8 cellular contexts compared by ENCODE assay signal in genomic region chrX:153725039-153725831, GRCh38. TPM values are rescaled to one million over a fixed set of nuclear protein-coding genes. Genes with fewer than 3 reads are reported as not detected.
A peak's percentile ranks its signal among the peaks of the same experiment; 100 is the strongest.
DNase-seq lines count a peak whose midpoint lies in the region; ATAC-seq and TF ChIP-seq lines count a peak whose summit lies in the region.

No MANE protein-coding gene starts in this region.

- no peaks in the 10 kb centered on the region for H3K9me3 ChIP-seq in DND-41 (ENCODE audit: insufficient read depth, low read length, severe bottlenecking)
- H3K9me3 ChIP-seq in HCT116 (ENCODE audit: control insufficient read depth in 1 of 2, insufficient read depth in 1 of 2, low read depth in 1 of 2, low read length in 2 of 2) = no peaks in the 10 kb centered on the region
- peaks cover 0 to 5% (median 0%) of the 10 kb centered on the region in 3 donors for H3K9me3 ChIP-seq in tibial artery

- peak overlapping the region; percentile 49 for H2AFZ ChIP-seq in DND-41 (ENCODE audit: low read depth, low read length)
- no peak overlapping the region for H2AFZ ChIP-seq in HCT116 (ENCODE audit: low read depth, low read length, poor library complexity, severe bottlenecking)

- H3K4me1 Mint-ChIP-seq in activated T-helper 2 cell treated with anti-CD3 and anti-CD28 coated beads, Interferon-gamma antibody, Interleukin-2, Interleukin-4, amounts not matched to agents 10 μg/mL and 5 μg/mL and 100 μg/mL, durations not matched to agents 14 hours and 24 hours and 36 hours (ENCODE audit: low read depth) = peaks cover 16% of the 10 kb centered on the region

- H3K4me2 ChIP-seq in DND-41 (ENCODE audit: insufficient read depth, low read length) (peak overlapping the region; percentile 81), HCT116 (ENCODE audit: low read length) (peak overlapping the region; percentile 84)

- no peaks in the 10 kb centered on the region for H3K9me2 ChIP-seq in HCT116 (ENCODE audit: insufficient read depth)

- intact Hi-C loops in HCT116 (cut with micrococcal nuclease) (no loop called here), tibial artery (cut with DNase I; ENCODE audit: low total_unique reads) (no loop called here)
- intact Hi-C loops in activated T-helper 2 cell treated with anti-CD3 and anti-CD28 coated beads, Interferon-gamma antibody, Interleukin-2, Interleukin-4, amounts not matched to agents 10 μg/mL and 5 μg/mL and 100 μg/mL, durations not matched to agents 14 hours and 24 hours and 36 hours (cut with micrococcal nuclease) = no loop called here

- H3K79me2 ChIP-seq in DND-41 (ENCODE audit: insufficient read depth, low read length) (peaks cover 32% of the 10 kb centered on the region), HCT116 (ENCODE audit: insufficient read depth, low read length) (peaks cover 32% of the 10 kb centered on the region)

- no peak for TF ChIP-seq POLR2A in HCT116 (IDR thresholded peaks at IDR 0.05; ENCODE audit: borderline replicate concordance, extremely low read depth, insufficient read depth, insufficient read length)

- peak overlapping the region; percentile 72 for H3K27ac ChIP-seq in DND-41 (ENCODE audit: low read length)
- peak overlapping the region; percentile 85 for H3K27ac ChIP-seq in HCT116 (ENCODE audit: low read depth, low read length)
- peak overlapping the region; percentile 81 for H3K27ac ChIP-seq in layer of hippocampus (ENCODE audit: low read depth, low read length)
- peak overlapping the region; percentile 92 to 95 for H3K27ac ChIP-seq in tibial artery

- no peaks in the 10 kb centered on the region for H3K27me3 ChIP-seq in DND-41 (ENCODE audit: insufficient read depth, low read length, poor library complexity)
- no peaks in the 10 kb centered on the region for H3K27me3 ChIP-seq in HCT116 (ENCODE audit: insufficient read depth, low read length)
- H3K27me3 ChIP-seq in layer of hippocampus (ENCODE audit: control insufficient read depth, insufficient read depth, low read length) = no peaks in the 10 kb centered on the region
- H3K27me3 ChIP-seq in tibial artery = no peaks in the 10 kb centered on the region

- DNase-seq in DND-41 (no peak), HCT116 (ENCODE audit: low read depth, low spot score) (no peak), tibial artery (no peak)
- DNase-seq in activated T-helper 2 cell treated with anti-CD3 and anti-CD28 coated beads, Interferon-gamma antibody, Interleukin-2, Interleukin-4, amounts not matched to agents 10 μg/mL and 5 μg/mL and 100 μg/mL, durations not matched to agents 14 hours and 24 hours and 36 hours (ENCODE audit: low spot score) = no peak
- no peak for DNase-seq in activated CD4-positive, alpha-beta T cell treated with anti-CD3 and anti-CD28 coated beads, Interleukin-2, amount 50 U/mL, for 4 hours

- POLR2A ChIA-PET in HCT116 (lab: Charles Lee) = no interaction called here

- H3K4me3 ChIP-seq in DND-41 (ENCODE audit: low read depth in 1 of 2, low read length in 2 of 2) (peak overlapping the region; percentile 24 to 60; a peak in 3 of 4 replicates), HCT116 (replicated peaks in 1 of 2; ENCODE audit: low read depth in 1 of 2, low read length in 2 of 2) (peak overlapping the region; percentile 31 to 70), tibial artery (peak overlapping the region; percentile 68 to 80)

- H3K4me1 ChIP-seq in DND-41 (ENCODE audit: insufficient read depth, low read length) = peaks cover 24% of the 10 kb centered on the region
- H3K4me1 ChIP-seq in HCT116 (ENCODE audit: control insufficient read depth in 1 of 2, insufficient read depth in 2 of 2, low read length in 2 of 2) = peaks cover 39 to 45% of the 10 kb centered on the region in 2 experiments
- H3K4me1 ChIP-seq in tibial artery = peaks cover 0 to 52% (median 42%) of the 10 kb centered on the region in 4 donors

- BruUV-seq in HCT116 (replicated peaks; lab: Mats Ljungman, UMichigan) = TSS peak; percentile 63

- H3K4me3 Mint-ChIP-seq in activated T-helper 2 cell treated with anti-CD3 and anti-CD28 coated beads, Interferon-gamma antibody, Interleukin-2, Interleukin-4, amounts not matched to agents 10 μg/mL and 5 μg/mL and 100 μg/mL, durations not matched to agents 14 hours and 24 hours and 36 hours (ENCODE audit: low read depth) = peak overlapping the region; percentile 42

- H4K20me1 ChIP-seq in DND-41 (ENCODE audit: insufficient read depth, low read length) (peaks cover 24% of the 10 kb centered on the region), HCT116 (ENCODE audit: insufficient read depth) (no peaks in the 10 kb centered on the region)

- no peaks in the 10 kb centered on the region for H3K9me3 Mint-ChIP-seq in activated T-helper 2 cell treated with anti-CD3 and anti-CD28 coated beads, Interferon-gamma antibody, Interleukin-2, Interleukin-4, amounts not matched to agents 10 μg/mL and 5 μg/mL and 100 μg/mL, durations not matched to agents 14 hours and 24 hours and 36 hours

- CTCF ChIA-PET in HCT116 (lab: Charles Lee) = no interaction called here

- ATAC-seq in DND-41 (ENCODE audit: insufficient read depth, low read depth) = peak; percentile 1; the same call in 1 of the 3 replicates
- no peak for ATAC-seq in HCT116
- ATAC-seq in GM19455 (IDR thresholded peaks at IDR 0.05; ENCODE audit: unreplicated experiment) = no peak
- ATAC-seq in HG02759 (IDR thresholded peaks at IDR 0.05; ENCODE audit: unreplicated experiment) = no peak

- TF ChIP-seq CTCF in DND-41 (IDR thresholded peaks at IDR 0.05; ENCODE audit: borderline replicate concordance, extremely low read depth, low read length, poor library complexity, severe bottlenecking) = no peak
- no peak for TF ChIP-seq CTCF in HCT116 (IDR thresholded peaks at IDR 0.05 in 2 of 3, conservative IDR thresholded peaks at IDR 0.05 in 1 of 3; ENCODE audit: borderline replicate concordance in 1 of 3, insufficient read depth in 1 of 3, low read depth in 2 of 3, low read length in 2 of 3)
- TF ChIP-seq CTCF in tibial artery (IDR thresholded peaks at IDR 0.05) = no peak

- TF ChIP-seq RAD21 in HCT116 (IDR thresholded peaks at IDR 0.05; ENCODE audit: low read depth) = no peak

- no peaks in the 10 kb centered on the region for H3K27me3 Mint-ChIP-seq in activated T-helper 2 cell treated with anti-CD3 and anti-CD28 coated beads, Interferon-gamma antibody, Interleukin-2, Interleukin-4, amounts not matched to agents 10 μg/mL and 5 μg/mL and 100 μg/mL, durations not matched to agents 14 hours and 24 hours and 36 hours (ENCODE audit: low read depth)

- peaks cover 19% of the 10 kb centered on the region for H3K36me3 Mint-ChIP-seq in activated T-helper 2 cell treated with anti-CD3 and anti-CD28 coated beads, Interferon-gamma antibody, Interleukin-2, Interleukin-4, amounts not matched to agents 10 μg/mL and 5 μg/mL and 100 μg/mL, durations not matched to agents 14 hours and 24 hours and 36 hours (ENCODE audit: low read depth)

- H3K9ac ChIP-seq in DND-41 (ENCODE audit: low read depth, low read length) = peak overlapping the region; percentile 78
- H3K9ac ChIP-seq in HCT116 (ENCODE audit: low read length) = peak overlapping the region; percentile 50

- H3K36me3 ChIP-seq in DND-41 (ENCODE audit: insufficient read depth, low read length) = peaks cover 24% of the 10 kb centered on the region
- peaks cover 6 to 9% of the 10 kb centered on the region in 2 experiments; a peak in 2 of 4 replicates for H3K36me3 ChIP-seq in HCT116 (ENCODE audit: control insufficient read depth in 1 of 2, insufficient read depth in 2 of 2, low read length in 2 of 2)
- H3K36me3 ChIP-seq in tibial artery = peaks cover 7 to 8% (median 8%) of the 10 kb centered on the region in 3 donors

- RAD21 ChIA-PET in HCT116 (lab: Charles Lee; ENCODE audit: low non-redundant PET in 1 of 2, low total read pairs in 2 of 2, uncharacterized antibody in 2 of 2, unreplicated experiment in 2 of 2) = no interaction called here

- no peak overlapping the region for H3K27ac Mint-ChIP-seq in activated T-helper 2 cell treated with anti-CD3 and anti-CD28 coated beads, Interferon-gamma antibody, Interleukin-2, Interleukin-4, amounts not matched to agents 10 μg/mL and 5 μg/mL and 100 μg/mL, durations not matched to agents 14 hours and 24 hours and 36 hours

TF ChIP-seq in HCT116, 20 proteins besides CTCF, POLR2A, EP300 and RAD21 (continues in another document):
- no peak for TF ChIP-seq EZH2phosphoT487 (IDR thresholded peaks at IDR 0.05; ENCODE audit: borderline replicate concordance)

RNA-seq across cellular contexts. Expression of gene ABCD1, which starts 0.6 kb away (rescaled TPM):
- total RNA-seq in HCT116 (2021; ENCODE audit: unreplicated experiment) = 7.1 TPM
- 7.8 and 9.9 TPM in 2 replicates for polyA plus RNA-seq in HCT116 (2012)
- total RNA-seq in activated T-helper 2 cell treated with anti-CD3 and anti-CD28 coated beads, Interferon-gamma antibody, Interleukin-2, Interleukin-4, amounts not matched to agents 10 μg/mL and 5 μg/mL and 100 μg/mL, durations not matched to agents 14 hours and 24 hours and 36 hours = 8.8 and 10.1 TPM in 2 replicates

RNA-seq across cellular contexts. Expression of gene BCAP31, which starts 1.0 kb away (rescaled TPM):
- total RNA-seq in HCT116 (2021; ENCODE audit: unreplicated experiment) = 185 TPM
- polyA plus RNA-seq in HCT116 (2012) = 212 and 229 TPM in 2 replicates
- total RNA-seq in activated T-helper 2 cell treated with anti-CD3 and anti-CD28 coated beads, Interferon-gamma antibody, Interleukin-2, Interleukin-4, amounts not matched to agents 10 μg/mL and 5 μg/mL and 100 μg/mL, durations not matched to agents 14 hours and 24 hours and 36 hours = 154 TPM in 2 replicates

RNA-seq across cellular contexts. Expression of gene SLC6A8, which starts 37.5 kb away (rescaled TPM):
- 101 TPM for total RNA-seq in HCT116 (2021; ENCODE audit: unreplicated experiment)
- polyA plus RNA-seq in HCT116 (2012) = 73.3 and 82.9 TPM in 2 replicates
- total RNA-seq in activated T-helper 2 cell treated with anti-CD3 and anti-CD28 coated beads, Interferon-gamma antibody, Interleukin-2, Interleukin-4, amounts not matched to agents 10 μg/mL and 5 μg/mL and 100 μg/mL, durations not matched to agents 14 hours and 24 hours and 36 hours = 2.2 and 2.5 TPM in 2 replicates

RNA-seq across cellular contexts. Expression of gene PLXNB3, which starts 38.8 kb away (rescaled TPM):
- total RNA-seq in HCT116 (2021; ENCODE audit: unreplicated experiment) = 4.8 TPM
- polyA plus RNA-seq in HCT116 (2012) = 6.6 and 8.6 TPM in 2 replicates
- total RNA-seq in activated T-helper 2 cell treated with anti-CD3 and anti-CD28 coated beads, Interferon-gamma antibody, Interleukin-2, Interleukin-4, amounts not matched to agents 10 μg/mL and 5 μg/mL and 100 μg/mL, durations not matched to agents 14 hours and 24 hours and 36 hours = 0.62 and 0.91 TPM in 2 replicates

RNA-seq across cellular contexts. Expression of gene PNCK, which starts 51.6 kb away (rescaled TPM):
- 0.84 TPM for total RNA-seq in HCT116 (2021; ENCODE audit: unreplicated experiment)
- polyA plus RNA-seq in HCT116 (2012) = 0.26 and 0.64 TPM in 2 replicates
- 0.18 and 0.43 TPM in 2 replicates for total RNA-seq in activated T-helper 2 cell treated with anti-CD3 and anti-CD28 coated beads, Interferon-gamma antibody, Interleukin-2, Interleukin-4, amounts not matched to agents 10 μg/mL and 5 μg/mL and 100 μg/mL, durations not matched to agents 14 hours and 24 hours and 36 hours

Comparison
In these comparisons a context has a peak if more than half of its experiments do, and no peak if none do; other contexts are left out.
1. RNA of gene SLC6A8, which starts 37.5 kb away (total RNA-seq): 101 TPM in HCT116 (single experiment); 2.2 to 2.5 TPM in activated T-helper 2 cell treated with anti-CD3 and anti-CD28 coated beads, Interferon-gamma antibody, Interleukin-2, Interleukin-4, amounts not matched to agents 10 μg/mL and 5 μg/mL and 100 μg/mL, durations not matched to agents 14 hours and 24 hours and 36 hours; every median in the first group is over 10 times any median in the second.
2. Peak in every context shown above with its lines, with median percentiles within 50 percentile points of each other: H3K27ac ChIP-seq and H3K4me3 ChIP-seq.